ENCODE assay signal across 16 cellular contexts in genomic region chr9:113562653-113563381, GRCh38.
DNase-seq lines count a peak whose midpoint lies in the region; ATAC-seq and TF ChIP-seq lines count a peak whose summit lies in the region.
"Had no signal": no experiment of that assay in that cellular context is flagged by ENCODE, and none has a peak within 500 bp of the region (broad histone marks: within the 10 kb centered on the region; RNA-seq: fewer than 3 reads in every experiment).

No MANE protein-coding gene starts in this region.

- H3K9me3 Mint-ChIP-seq in GM23338 = no peaks in the 10 kb centered on the region
- H3K9me3 Mint-ChIP-seq: CD4-positive, alpha-beta T cell had no signal

- H2BK12ac ChIP-seq in trophoblast cell (ENCODE audit: low read length) = peak overlapping the region; percentile 11

- peaks cover 2% of the 10 kb centered on the region for H3K9me3 ChIP-seq in trophoblast cell (ENCODE audit: insufficient read depth, low read depth, low read length)
- H3K9me3 ChIP-seq: gastrocnemius medialis, prostate gland had no signal

- H3K4me1 Mint-ChIP-seq in GM23338 = peaks cover 22% of the 10 kb centered on the region

- no peaks in the 10 kb centered on the region for H3K36me3 Mint-ChIP-seq in GM23338 (ENCODE audit: low read depth)

- H3K4me2 ChIP-seq in trophoblast cell (ENCODE audit: low read length) = no peak overlapping the region
- H3K4me2 ChIP-seq in GM23338 = no peak overlapping the region

- H2AFZ ChIP-seq in trophoblast cell (ENCODE audit: insufficient read depth, low read length, poor library complexity) (no peak overlapping the region), GM23338 (no peak overlapping the region)

- peaks cover 31 to 41% of the 10 kb centered on the region in 2 experiments for H3K4me1 ChIP-seq in trophoblast cell (ENCODE audit: control insufficient read depth in 1 of 2, insufficient read depth in 2 of 2, low read length in 2 of 2)
- H3K4me1 ChIP-seq in GM23338 (ENCODE audit: insufficient read depth) = peaks cover 5% of the 10 kb centered on the region; the same call in 1 of the 2 replicates

- no peaks in the 10 kb centered on the region for H4K20me1 ChIP-seq in GM23338 (replicated peaks; ENCODE audit: insufficient read depth)

- H3K9me2 ChIP-seq in GM23338 (ENCODE audit: insufficient read depth) = no peaks in the 10 kb centered on the region

- H4K91ac ChIP-seq in trophoblast cell (ENCODE audit: low read depth, low read length) = peak overlapping the region; percentile 84

- peaks cover 31% of the 10 kb centered on the region for H3K79me1 ChIP-seq in trophoblast cell (ENCODE audit: low read length)

- no peak overlapping the region for H3K4ac ChIP-seq in trophoblast cell (ENCODE audit: low read depth, low read length)

- H3K9ac ChIP-seq in trophoblast cell (ENCODE audit: low read length) = no peak overlapping the region

- H2BK5ac ChIP-seq in trophoblast cell (ENCODE audit: low read depth, low read length, poor library complexity) = no peak overlapping the region

- H3K36me3 ChIP-seq in trophoblast cell (ENCODE audit: control insufficient read depth in 1 of 2, insufficient read depth in 2 of 2, low read length in 2 of 2) (peaks cover 0 to 4% of the 10 kb centered on the region in 2 experiments), GM23338 (ENCODE audit: insufficient read depth) (no peaks in the 10 kb centered on the region)
- H3K36me3 ChIP-seq: gastrocnemius medialis, prostate gland had no signal

- H3K4me3 ChIP-seq in trophoblast cell (ENCODE audit: low read depth, low read length) (no peak overlapping the region), GM23338 (no peak overlapping the region)
- H3K4me3 ChIP-seq: gastrocnemius medialis, prostate gland had no signal

- H4K8ac ChIP-seq in trophoblast cell (ENCODE audit: low read depth, low read length) = peak overlapping the region; percentile 5

- no peaks in the 10 kb centered on the region for H3F3A ChIP-seq in GM23338 (replicated peaks; ENCODE audit: low read depth)

- H2BK120ac ChIP-seq in trophoblast cell (ENCODE audit: insufficient read depth, low read length, poor library complexity) = peak overlapping the region; percentile 18

- H3K27me3 ChIP-seq in trophoblast cell (ENCODE audit: insufficient read depth, low read length) (no peaks in the 10 kb centered on the region), GM23338 (ENCODE audit: insufficient read depth) (no peaks in the 10 kb centered on the region)
- H3K27me3 ChIP-seq: gastrocnemius medialis had no signal

- no peak overlapping the region for H4K12ac ChIP-seq in trophoblast cell (ENCODE audit: low read depth, low read length)

- H3K27ac ChIP-seq in trophoblast cell (ENCODE audit: low read depth, low read length) (no peak overlapping the region), GM23338 (ENCODE audit: low read depth) (no peak overlapping the region)
- H3K27ac ChIP-seq: gastrocnemius medialis, prostate gland, VCaP had no signal

- intact Hi-C loops in cardiac septum (cut with DNase I) = no loop called here
- intact Hi-C loops in Right ventricle myocardium inferior (cut with DNase I) = no loop called here
- intact Hi-C loops in left cardiac atrium (cut with DNase I) = no loop called here

- H3K27ac Mint-ChIP-seq in GM23338 = no peak overlapping the region
- H3K27ac Mint-ChIP-seq: CD4-positive, alpha-beta T cell had no signal

- TF ChIP-seq CTCF in GM23338 (conservative IDR thresholded peaks at IDR 0.05; ENCODE audit: low read depth in 2 of 2) = no peak

- in situ Hi-C loops in G401 (cut with HindIII; ENCODE audit: low sequenced_read_pairs) = no loop called here

- no CpG with 5 or more reads among the region's 2 CpGs for WGBS in trophoblast cell (ENCODE audit: extremely low coverage, insufficient coverage, insufficient read length)

- no peak overlapping the region for H3K18ac ChIP-seq in trophoblast cell (ENCODE audit: low read length)

- DNase-seq in cardiac septum (ENCODE audit: low spot score) (peak; percentile 72), Right ventricle myocardium inferior (ENCODE audit: missing footprints) (no peak), left cardiac atrium (peak; percentile 12), trophoblast cell (no peak), GM03348 (ENCODE audit: low spot score) (no peak), GM23338 (ENCODE audit: low spot score) (no peak), G401 (ENCODE audit: low spot score) (no peak)
- no peak for DNase-seq in activated CD4-positive, CD25-positive, alpha-beta regulatory T cell (lab: John Stamatoyannopoulos, UW)
- DNase-seq: activated gamma-delta T cell treated with Interleukin-2 at 50 U/mL for 16 hours; CD4-positive, alpha-beta T cell; cortex of kidney; NK-92 treated with Interleukin-12 subunit alpha and Interleukin-12 subunit beta, amount 100 ng/mL, for 24 hours; stimulated activated naive CD4-positive, alpha-beta T cell treated with Interleukin-2 at 50 U/mL for 16 hours had no signal

- H3K23ac ChIP-seq in trophoblast cell (ENCODE audit: low read length) = no peak overlapping the region

- H3K14ac ChIP-seq in trophoblast cell (ENCODE audit: low read length) = peak overlapping the region; percentile 1

- no peak for ATAC-seq in Right ventricle myocardium inferior
- no peak for ATAC-seq in left cardiac atrium
- no peak for ATAC-seq in GM23338
- ATAC-seq: gastrocnemius medialis had no signal

- H3K4me3 Mint-ChIP-seq in GM23338 = no peak overlapping the region
- H3K4me3 Mint-ChIP-seq: CD4-positive, alpha-beta T cell had no signal

- H3K79me2 ChIP-seq in trophoblast cell (ENCODE audit: control insufficient read depth, insufficient read depth, low read length, poor library complexity) = peaks cover 12% of the 10 kb centered on the region
- no peaks in the 10 kb centered on the region for H3K79me2 ChIP-seq in GM23338 (replicated peaks; ENCODE audit: insufficient read depth)

- peak overlapping the region; percentile 42 for H2AK5ac ChIP-seq in trophoblast cell (ENCODE audit: low read length)

- peaks cover 2% of the 10 kb centered on the region for H3K27me3 Mint-ChIP-seq in GM23338 (ENCODE audit: insufficient read depth, low read depth, poor library complexity)
- H3K27me3 Mint-ChIP-seq: CD4-positive, alpha-beta T cell had no signal

TF ChIP-seq in GM23338, 12 proteins besides CTCF, POLR2A, EP300 and RAD21 (continues in another document):
- TF ChIP-seq, protein P1, sequence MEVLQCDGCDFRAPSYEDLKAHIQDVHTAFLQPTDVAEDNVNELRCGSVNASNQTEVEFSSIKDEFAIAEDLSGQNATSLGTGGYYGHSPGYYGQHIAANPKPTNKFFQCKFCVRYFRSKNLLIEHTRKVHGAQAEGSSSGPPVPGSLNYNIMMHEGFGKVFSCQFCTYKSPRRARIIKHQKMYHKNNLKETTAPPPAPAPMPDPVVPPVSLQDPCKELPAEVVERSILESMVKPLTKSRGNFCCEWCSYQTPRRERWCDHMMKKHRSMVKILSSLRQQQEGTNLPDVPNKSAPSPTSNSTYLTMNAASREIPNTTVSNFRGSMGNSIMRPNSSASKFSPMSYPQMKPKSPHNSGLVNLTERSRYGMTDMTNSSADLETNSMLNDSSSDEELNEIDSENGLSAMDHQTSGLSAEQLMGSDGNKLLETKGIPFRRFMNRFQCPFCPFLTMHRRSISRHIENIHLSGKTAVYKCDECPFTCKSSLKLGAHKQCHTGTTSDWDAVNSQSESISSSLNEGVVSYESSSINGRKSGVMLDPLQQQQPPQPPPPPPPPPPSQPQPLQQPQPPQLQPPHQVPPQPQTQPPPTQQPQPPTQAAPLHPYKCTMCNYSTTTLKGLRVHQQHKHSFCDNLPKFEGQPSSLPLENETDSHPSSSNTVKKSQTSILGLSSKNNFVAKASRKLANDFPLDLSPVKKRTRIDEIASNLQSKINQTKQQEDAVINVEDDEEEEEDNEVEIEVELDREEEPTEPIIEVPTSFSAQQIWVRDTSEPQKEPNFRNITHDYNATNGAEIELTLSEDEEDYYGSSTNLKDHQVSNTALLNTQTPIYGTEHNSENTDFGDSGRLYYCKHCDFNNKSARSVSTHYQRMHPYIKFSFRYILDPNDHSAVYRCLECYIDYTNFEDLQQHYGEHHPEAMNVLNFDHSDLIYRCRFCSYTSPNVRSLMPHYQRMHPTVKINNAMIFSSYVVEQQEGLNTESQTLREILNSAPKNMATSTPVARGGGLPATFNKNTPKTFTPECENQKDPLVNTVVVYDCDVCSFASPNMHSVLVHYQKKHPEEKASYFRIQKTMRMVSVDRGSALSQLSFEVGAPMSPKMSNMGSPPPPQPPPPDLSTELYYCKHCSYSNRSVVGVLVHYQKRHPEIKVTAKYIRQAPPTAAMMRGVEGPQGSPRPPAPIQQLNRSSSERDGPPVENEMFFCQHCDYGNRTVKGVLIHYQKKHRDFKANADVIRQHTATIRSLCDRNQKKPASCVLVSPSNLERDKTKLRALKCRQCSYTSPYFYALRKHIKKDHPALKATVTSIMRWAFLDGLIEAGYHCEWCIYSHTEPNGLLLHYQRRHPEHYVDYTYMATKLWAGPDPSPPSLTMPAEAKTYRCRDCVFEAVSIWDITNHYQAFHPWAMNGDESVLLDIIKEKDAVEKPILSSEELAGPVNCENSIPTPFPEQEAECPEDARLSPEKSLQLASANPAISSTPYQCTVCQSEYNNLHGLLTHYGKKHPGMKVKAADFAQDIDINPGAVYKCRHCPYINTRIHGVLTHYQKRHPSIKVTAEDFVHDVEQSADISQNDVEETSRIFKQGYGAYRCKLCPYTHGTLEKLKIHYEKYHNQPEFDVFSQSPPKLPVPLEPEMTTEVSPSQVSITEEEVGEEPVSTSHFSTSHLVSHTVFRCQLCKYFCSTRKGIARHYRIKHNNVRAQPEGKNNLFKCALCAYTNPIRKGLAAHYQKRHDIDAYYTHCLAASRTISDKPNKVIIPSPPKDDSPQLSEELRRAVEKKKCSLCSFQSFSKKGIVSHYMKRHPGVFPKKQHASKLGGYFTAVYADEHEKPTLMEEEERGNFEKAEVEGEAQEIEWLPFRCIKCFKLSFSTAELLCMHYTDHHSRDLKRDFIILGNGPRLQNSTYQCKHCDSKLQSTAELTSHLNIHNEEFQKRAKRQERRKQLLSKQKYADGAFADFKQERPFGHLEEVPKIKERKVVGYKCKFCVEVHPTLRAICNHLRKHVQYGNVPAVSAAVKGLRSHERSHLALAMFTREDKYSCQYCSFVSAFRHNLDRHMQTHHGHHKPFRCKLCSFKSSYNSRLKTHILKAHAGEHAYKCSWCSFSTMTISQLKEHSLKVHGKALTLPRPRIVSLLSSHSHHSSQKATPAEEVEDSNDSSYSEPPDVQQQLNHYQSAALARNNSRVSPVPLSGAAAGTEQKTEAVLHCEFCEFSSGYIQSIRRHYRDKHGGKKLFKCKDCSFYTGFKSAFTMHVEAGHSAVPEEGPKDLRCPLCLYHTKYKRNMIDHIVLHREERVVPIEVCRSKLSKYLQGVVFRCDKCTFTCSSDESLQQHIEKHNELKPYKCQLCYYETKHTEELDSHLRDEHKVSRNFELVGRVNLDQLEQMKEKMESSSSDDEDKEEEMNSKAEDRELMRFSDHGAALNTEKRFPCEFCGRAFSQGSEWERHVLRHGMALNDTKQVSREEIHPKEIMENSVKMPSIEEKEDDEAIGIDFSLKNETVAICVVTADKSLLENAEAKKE (CRISPR knock-in tag; IDR thresholded peaks at IDR 0.05) = no peak
- TF ChIP-seq EZH2phosphoT487 (IDR thresholded peaks at IDR 0.05; ENCODE audit: unreplicated experiment) = no peak

Comparison
In these comparisons a context has a peak if more than half of its experiments do, and no peak if none do; other contexts are left out.
1. DNase-seq: peak in cardiac septum (single experiment) and left cardiac atrium (single experiment); none in Right ventricle myocardium inferior (single experiment), trophoblast cell (0 of 2), GM03348 (single experiment), activated CD4-positive, CD25-positive, alpha-beta regulatory T cell (0 of 4), GM23338 (single experiment) and G401 (single experiment).